Comparison of ENCODE assay signal across 21 cellular contexts in the genomic region with DNA sequence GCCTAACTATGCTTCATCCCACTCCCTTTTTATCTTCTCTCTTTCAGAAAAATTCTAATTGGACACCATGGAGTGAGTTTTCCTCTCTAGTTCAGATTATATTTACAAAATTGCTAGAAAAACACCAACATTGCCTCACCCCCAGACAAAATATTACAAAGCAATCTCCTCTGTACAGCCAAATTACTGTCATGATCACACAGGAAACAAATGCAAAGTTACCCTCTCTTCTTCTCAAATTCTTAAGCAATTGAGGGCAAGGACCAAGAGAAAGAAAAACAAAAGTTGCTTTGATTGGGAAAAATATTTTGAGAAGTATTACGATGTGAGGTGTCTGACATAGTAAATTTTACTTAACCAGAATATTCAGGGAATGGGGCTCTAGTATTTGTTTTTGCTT. TPM values are rescaled to one million over a fixed set of nuclear protein-coding genes. Genes with fewer than 3 reads are reported as not detected.
DNase-seq lines count a peak whose midpoint lies in the region; ATAC-seq, FAIRE-seq and TF ChIP-seq lines count a peak whose summit lies in the region.
"Had no signal": no experiment of that assay in that cellular context is flagged by ENCODE, and none has a peak within 500 bp of the region (broad histone marks: within the 10 kb centered on the region; RNA-seq: fewer than 3 reads in every experiment).

No MANE protein-coding gene starts in this region.

- peak; percentile 89 for FAIRE-seq in endometrium (lab: Jason Lieb, UNC)
- FAIRE-seq: GM12892, GM18507 had no signal

- H3K36me3 ChIP-seq in adipocyte (ENCODE audit: control insufficient read depth, insufficient read depth, low read length, severe bottlenecking), result no peaks in the 10 kb centered on the region
- H3K36me3 ChIP-seq: BLaER1 had no signal

- TF ChIP-seq CTCF in osteocyte (IDR thresholded peaks at IDR 0.05), result no peak

- DNase-seq in activated T-cell treated with anti-CD3 and anti-CD28 coated beads, Interleukin-2, amount 50 U/mL, for 72 hours, result no peak
- DNase-seq in activated T-cell treated with anti-CD3 and anti-CD28 coated beads, Interleukin-2, amount 50 U/mL, for 24 hours, result no peak
- DNase-seq in adipocyte (ENCODE audit: low read depth), result peak; percentile 55
- no peak for DNase-seq in osteocyte (ENCODE audit: extremely low spot score, unreplicated experiment)
- DNase-seq in foreskin melanocyte, result no peak
- no peak for DNase-seq in amniotic stem cell (lab: John Stamatoyannopoulos, UW)
- DNase-seq: 8988T; CD4-positive, alpha-beta memory T cell; DMS153; DMS79; GDM1; GOT3; H7; HFFc6 had no signal

- H3K9ac ChIP-seq in adipocyte (ENCODE audit: low read length), result peak overlapping the region; percentile 71
- H3K9ac ChIP-seq: BLaER1 had no signal

- ATAC-seq in activated T-cell treated with anti-CD3 and anti-CD28 coated beads, Interleukin-2, amount 50 U/mL, for 72 hours (replicated peaks in 1 of 2), result no peak
- ATAC-seq in GM21723 (IDR thresholded peaks at IDR 0.05; ENCODE audit: unreplicated experiment), result no peak
- ATAC-seq: HCT116 had no signal

- peaks cover 42% of the 10 kb centered on the region for H3K4me1 Mint-ChIP-seq in activated T-cell treated with anti-CD3 and anti-CD28 coated beads, Interleukin-2, amount 50 U/mL, for 72 hours (ENCODE audit: low read depth)
- H3K4me1 Mint-ChIP-seq in activated T-cell treated with anti-CD3 and anti-CD28 coated beads, Interleukin-2, amount 50 U/mL, for 24 hours (ENCODE audit: low read depth), result peaks cover 27% of the 10 kb centered on the region
- H3K4me1 Mint-ChIP-seq in osteocyte (ENCODE audit: unreplicated experiment), result peaks cover 20% of the 10 kb centered on the region

- H3K27me3 ChIP-seq in adipocyte (replicated peaks; ENCODE audit: control insufficient read depth, insufficient read depth, low read length), result no peaks in the 10 kb centered on the region
- H3K27me3 ChIP-seq: BLaER1 had no signal

- H3K4me3 Mint-ChIP-seq in activated T-cell treated with anti-CD3 and anti-CD28 coated beads, Interleukin-2, amount 50 U/mL, for 72 hours, result no peak overlapping the region
- H3K4me3 Mint-ChIP-seq in activated T-cell treated with anti-CD3 and anti-CD28 coated beads, Interleukin-2, amount 50 U/mL, for 24 hours, result no peak overlapping the region
- no peak overlapping the region for H3K4me3 Mint-ChIP-seq in osteocyte (ENCODE audit: unreplicated experiment)
- H3K4me3 Mint-ChIP-seq: CD14-positive monocyte, HFFc6 had no signal

- no peaks in the 10 kb centered on the region for H3K9me3 ChIP-seq in adipocyte (ENCODE audit: control insufficient read depth, low read length)
- H3K9me3 ChIP-seq: BLaER1 had no signal

- H3K27me3 Mint-ChIP-seq in activated T-cell treated with anti-CD3 and anti-CD28 coated beads, Interleukin-2, amount 50 U/mL, for 72 hours (ENCODE audit: low read depth), result peaks cover 10% of the 10 kb centered on the region
- no peaks in the 10 kb centered on the region for H3K27me3 Mint-ChIP-seq in activated T-cell treated with anti-CD3 and anti-CD28 coated beads, Interleukin-2, amount 50 U/mL, for 24 hours
- no peaks in the 10 kb centered on the region for H3K27me3 Mint-ChIP-seq in osteocyte (ENCODE audit: unreplicated experiment)

- H3K27ac Mint-ChIP-seq in activated T-cell treated with anti-CD3 and anti-CD28 coated beads, Interleukin-2, amount 50 U/mL, for 72 hours, result peak overlapping the region; percentile 5
- no peak overlapping the region for H3K27ac Mint-ChIP-seq in activated T-cell treated with anti-CD3 and anti-CD28 coated beads, Interleukin-2, amount 50 U/mL, for 24 hours
- H3K27ac Mint-ChIP-seq in osteocyte (ENCODE audit: unreplicated experiment), result peak overlapping the region; percentile 25
- H3K27ac Mint-ChIP-seq: CD4-positive, alpha-beta memory T cell; HFFc6 had no signal

- peaks cover 46% of the 10 kb centered on the region for H3K4me1 ChIP-seq in adipocyte (ENCODE audit: control insufficient read depth, insufficient read depth, low read length)

- H3K36me3 Mint-ChIP-seq in activated T-cell treated with anti-CD3 and anti-CD28 coated beads, Interleukin-2, amount 50 U/mL, for 72 hours (ENCODE audit: insufficient read depth in 2 of 2), result no peaks in the 10 kb centered on the region
- H3K36me3 Mint-ChIP-seq in activated T-cell treated with anti-CD3 and anti-CD28 coated beads, Interleukin-2, amount 50 U/mL, for 24 hours (ENCODE audit: low read depth), result no peaks in the 10 kb centered on the region
- no peaks in the 10 kb centered on the region for H3K36me3 Mint-ChIP-seq in osteocyte (ENCODE audit: unreplicated experiment)
- H3K36me3 Mint-ChIP-seq: CD14-positive monocyte; CD4-positive, alpha-beta memory T cell had no signal

- H3K4me3 ChIP-seq in adipocyte (ENCODE audit: low read length), result peak overlapping the region; percentile 39
- H3K4me3 ChIP-seq: BLaER1 had no signal

- no peaks in the 10 kb centered on the region for H3K9me3 Mint-ChIP-seq in activated T-cell treated with anti-CD3 and anti-CD28 coated beads, Interleukin-2, amount 50 U/mL, for 72 hours
- no peaks in the 10 kb centered on the region for H3K9me3 Mint-ChIP-seq in activated T-cell treated with anti-CD3 and anti-CD28 coated beads, Interleukin-2, amount 50 U/mL, for 24 hours
- no peaks in the 10 kb centered on the region for H3K9me3 Mint-ChIP-seq in osteocyte (ENCODE audit: unreplicated experiment)
- H3K9me3 Mint-ChIP-seq: CD14-positive monocyte; CD4-positive, alpha-beta memory T cell; HFFc6 had no signal

RNA-seq across cellular contexts. Expression of a gene that starts 30.8 kb away (rescaled TPM):
- total RNA-seq in activated T-cell treated with anti-CD3 and anti-CD28 coated beads, Interleukin-2, amount 50 U/mL, for 72 hours, result 10 to 100 TPM; 12.4 to 19.5 TPM
- total RNA-seq in osteocyte, result 49.5 and 51.1 TPM in 2 replicates
